1 cellular context compared by ENCODE assay signal in the genomic region with DNA sequence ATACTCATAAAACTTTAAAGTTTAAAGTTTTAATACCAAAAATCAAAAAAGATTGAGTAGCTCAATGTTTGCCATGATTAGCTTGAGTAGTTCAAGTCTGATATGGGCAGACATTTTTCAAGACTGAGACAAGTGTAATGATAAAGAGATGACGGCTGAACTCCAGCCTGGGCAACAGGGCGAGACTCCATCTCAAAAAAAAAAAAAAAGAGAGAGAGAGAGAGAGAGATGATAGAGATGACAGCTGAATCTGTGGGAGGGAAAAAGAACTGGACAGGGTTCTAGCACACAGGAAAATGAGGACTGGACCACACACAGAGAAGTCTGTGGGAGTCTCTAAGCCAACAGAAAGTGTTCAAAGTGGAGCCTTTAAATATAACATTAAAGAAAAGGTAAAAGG.
TF ChIP-seq lines count a peak whose summit lies in the region.

No MANE protein-coding gene starts in this region.

TF ChIP-seq in K562, 482 proteins besides CTCF, POLR2A, EP300 and RAD21 (continued from another document):
- TF ChIP-seq NRF1 (conservative IDR thresholded peaks at IDR 0.05 in 1 of 2, IDR thresholded peaks at IDR 0.05 in 1 of 2) (no peak), NFXL1 (CRISPR knock-in tag; IDR thresholded peaks at IDR 0.05) (no peak), ZNF445 (CRISPR knock-in tag; IDR thresholded peaks at IDR 0.05; ENCODE audit: low read depth) (no peak), FUS (optimal IDR thresholded peaks at IDR 0.05; ENCODE audit: low read depth, low read length) (no peak), KLF13 (tag; IDR thresholded peaks at IDR 0.05; ENCODE audit: borderline replicate concordance, low read depth) (no peak), MCM5 (IDR thresholded peaks at IDR 0.05; ENCODE audit: low read depth) (no peak)
- TF ChIP-seq, protein P1, sequence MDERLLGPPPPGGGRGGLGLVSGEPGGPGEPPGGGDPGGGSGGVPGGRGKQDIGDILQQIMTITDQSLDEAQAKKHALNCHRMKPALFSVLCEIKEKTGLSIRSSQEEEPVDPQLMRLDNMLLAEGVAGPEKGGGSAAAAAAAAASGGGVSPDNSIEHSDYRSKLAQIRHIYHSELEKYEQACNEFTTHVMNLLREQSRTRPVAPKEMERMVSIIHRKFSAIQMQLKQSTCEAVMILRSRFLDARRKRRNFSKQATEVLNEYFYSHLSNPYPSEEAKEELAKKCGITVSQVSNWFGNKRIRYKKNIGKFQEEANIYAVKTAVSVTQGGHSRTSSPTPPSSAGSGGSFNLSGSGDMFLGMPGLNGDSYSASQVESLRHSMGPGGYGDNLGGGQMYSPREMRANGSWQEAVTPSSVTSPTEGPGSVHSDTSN (CRISPR knock-in tag; IDR thresholded peaks at IDR 0.05; ENCODE audit: low read depth): no peak
- TF ChIP-seq, protein P1 (tag; conservative IDR thresholded peaks at IDR 0.05; ENCODE audit: low read depth): 0 out of 2 replicates have a peak, but pooled peaks have one; percentile 34
- TF ChIP-seq, protein P2, sequence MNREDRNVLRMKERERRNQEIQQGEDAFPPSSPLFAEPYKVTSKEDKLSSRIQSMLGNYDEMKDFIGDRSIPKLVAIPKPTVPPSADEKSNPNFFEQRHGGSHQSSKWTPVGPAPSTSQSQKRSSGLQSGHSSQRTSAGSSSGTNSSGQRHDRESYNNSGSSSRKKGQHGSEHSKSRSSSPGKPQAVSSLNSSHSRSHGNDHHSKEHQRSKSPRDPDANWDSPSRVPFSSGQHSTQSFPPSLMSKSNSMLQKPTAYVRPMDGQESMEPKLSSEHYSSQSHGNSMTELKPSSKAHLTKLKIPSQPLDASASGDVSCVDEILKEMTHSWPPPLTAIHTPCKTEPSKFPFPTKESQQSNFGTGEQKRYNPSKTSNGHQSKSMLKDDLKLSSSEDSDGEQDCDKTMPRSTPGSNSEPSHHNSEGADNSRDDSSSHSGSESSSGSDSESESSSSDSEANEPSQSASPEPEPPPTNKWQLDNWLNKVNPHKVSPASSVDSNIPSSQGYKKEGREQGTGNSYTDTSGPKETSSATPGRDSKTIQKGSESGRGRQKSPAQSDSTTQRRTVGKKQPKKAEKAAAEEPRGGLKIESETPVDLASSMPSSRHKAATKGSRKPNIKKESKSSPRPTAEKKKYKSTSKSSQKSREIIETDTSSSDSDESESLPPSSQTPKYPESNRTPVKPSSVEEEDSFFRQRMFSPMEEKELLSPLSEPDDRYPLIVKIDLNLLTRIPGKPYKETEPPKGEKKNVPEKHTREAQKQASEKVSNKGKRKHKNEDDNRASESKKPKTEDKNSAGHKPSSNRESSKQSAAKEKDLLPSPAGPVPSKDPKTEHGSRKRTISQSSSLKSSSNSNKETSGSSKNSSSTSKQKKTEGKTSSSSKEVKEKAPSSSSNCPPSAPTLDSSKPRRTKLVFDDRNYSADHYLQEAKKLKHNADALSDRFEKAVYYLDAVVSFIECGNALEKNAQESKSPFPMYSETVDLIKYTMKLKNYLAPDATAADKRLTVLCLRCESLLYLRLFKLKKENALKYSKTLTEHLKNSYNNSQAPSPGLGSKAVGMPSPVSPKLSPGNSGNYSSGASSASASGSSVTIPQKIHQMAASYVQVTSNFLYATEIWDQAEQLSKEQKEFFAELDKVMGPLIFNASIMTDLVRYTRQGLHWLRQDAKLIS (CRISPR knock-in tag; IDR thresholded peaks at IDR 0.05): no peak
